In genomic region chr9:1954238-1954637, GRCh38 we compare ENCODE assay signal across 8 cellular contexts.
"Had no signal": no experiment of that assay in that cellular context is flagged by ENCODE, and none has a peak within 500 bp of the region (broad histone marks: within the 10 kb centered on the region; RNA-seq: fewer than 3 reads in every experiment).

No MANE protein-coding gene starts in this region.

- DNase-seq: GM23248, GOT3, H7, H9, HCEC 1CT, HFFc6 had no signal

- ATAC-seq: GM23338, HCT116 had no signal
